Comparison of ENCODE assay signal across 14 cellular contexts in the genomic region with DNA sequence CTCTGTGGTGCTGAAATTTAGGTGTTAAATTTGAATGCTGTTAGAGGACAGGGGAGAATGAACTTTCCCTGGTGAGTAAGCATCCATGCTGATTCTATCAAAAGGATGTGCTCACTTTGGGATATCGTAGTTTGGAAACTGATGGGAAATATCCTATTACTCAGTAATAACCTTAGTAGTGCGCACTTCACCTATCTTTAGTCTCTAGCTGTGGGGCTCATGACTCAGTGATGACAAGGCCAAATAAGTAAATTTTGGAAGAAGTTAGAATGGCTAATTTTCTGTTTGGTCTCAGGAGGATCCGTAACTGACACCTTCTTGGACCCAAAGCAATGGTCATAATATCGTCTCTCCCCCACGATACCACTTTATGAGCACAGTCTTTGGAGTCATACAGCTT.
DNase-seq lines count a peak whose midpoint lies in the region; ATAC-seq and TF ChIP-seq lines count a peak whose summit lies in the region.
"Had no signal": no experiment of that assay in that cellular context is flagged by ENCODE, and none has a peak within 500 bp of the region (broad histone marks: within the 10 kb centered on the region; RNA-seq: fewer than 3 reads in every experiment).

No MANE protein-coding gene starts in this region.

- POLR2A ChIA-PET in activated CD4-positive, alpha-beta T cell treated with anti-CD3 and anti-CD28 coated beads, Interleukin-2, amount 10 ng/mL, durations not matched to agents 7 days and 5 days (lab: Charles Lee): no interaction called here

- no peak for ATAC-seq in GM19452 (IDR thresholded peaks at IDR 0.05; ENCODE audit: unreplicated experiment)
- ATAC-seq in GM18517 (IDR thresholded peaks at IDR 0.05; ENCODE audit: unreplicated experiment): no peak
- ATAC-seq in GM18511 (IDR thresholded peaks at IDR 0.05; ENCODE audit: unreplicated experiment): no peak
- ATAC-seq: GM23338 had no signal

- CTCF ChIA-PET in activated CD4-positive, alpha-beta T cell treated with anti-CD3 and anti-CD28 coated beads, Interleukin-2, amount 10 ng/mL, durations not matched to agents 7 days and 5 days (lab: Charles Lee): no interaction called here

- no peaks in the 10 kb centered on the region for H3K36me3 Mint-ChIP-seq in activated CD4-positive, alpha-beta T cell treated with anti-CD3 and anti-CD28 coated beads, Interleukin-2, amount 10 ng/mL, durations not matched to agents 7 days and 5 days (ENCODE audit: low read depth)
- H3K36me3 Mint-ChIP-seq: CD4-positive, CD25-positive, alpha-beta regulatory T cell had no signal

- H3K27me3 Mint-ChIP-seq in activated CD4-positive, alpha-beta T cell treated with anti-CD3 and anti-CD28 coated beads, Interleukin-2, amount 10 ng/mL, durations not matched to agents 7 days and 5 days: no peaks in the 10 kb centered on the region
- H3K27me3 Mint-ChIP-seq: CD4-positive, CD25-positive, alpha-beta regulatory T cell had no signal

- TF ChIP-seq CTCF in epithelial cell of esophagus (IDR thresholded peaks at IDR 0.05; ENCODE audit: insufficient read depth, low read depth, low read length, missing control alignments): no peak

- no peak overlapping the region for H3K27ac Mint-ChIP-seq in activated CD4-positive, alpha-beta T cell treated with anti-CD3 and anti-CD28 coated beads, Interleukin-2, amount 10 ng/mL, durations not matched to agents 7 days and 5 days
- H3K27ac Mint-ChIP-seq: CD4-positive, CD25-positive, alpha-beta regulatory T cell; GM23338 had no signal

- no peaks in the 10 kb centered on the region for H3K4me1 Mint-ChIP-seq in activated CD4-positive, alpha-beta T cell treated with anti-CD3 and anti-CD28 coated beads, Interleukin-2, amount 10 ng/mL, durations not matched to agents 7 days and 5 days
- H3K4me1 Mint-ChIP-seq: CD4-positive, CD25-positive, alpha-beta regulatory T cell; GM23338 had no signal

- no peak overlapping the region for H3K4me3 Mint-ChIP-seq in activated CD4-positive, alpha-beta T cell treated with anti-CD3 and anti-CD28 coated beads, Interleukin-2, amount 10 ng/mL, durations not matched to agents 7 days and 5 days
- H3K4me3 Mint-ChIP-seq: CD4-positive, CD25-positive, alpha-beta regulatory T cell; GM23338 had no signal

- no peaks in the 10 kb centered on the region for H3K9me3 Mint-ChIP-seq in activated CD4-positive, alpha-beta T cell treated with anti-CD3 and anti-CD28 coated beads, Interleukin-2, amount 10 ng/mL, durations not matched to agents 7 days and 5 days
- H3K9me3 Mint-ChIP-seq: GM23338 had no signal

- DNase-seq in ELR (ENCODE audit: low read depth) (peak; percentile 39), LHCN-M2 (ENCODE audit: low read depth) (peak; percentile 2), epithelial cell of esophagus (ENCODE audit: low read depth) (peak; percentile 1), skeletal muscle cell (ENCODE audit: low read depth) (peak; percentile 3)
- DNase-seq in activated CD4-positive, alpha-beta T cell treated with anti-CD3 and anti-CD28 coated beads, Interleukin-2, amount 10 ng/mL, durations not matched to agents 7 days and 5 days: no peak
- DNase-seq: ACHN; CD4-positive, CD25-positive, alpha-beta regulatory T cell; DMS53; H7 had no signal

- H3K4me3 ChIP-seq in epithelial cell of esophagus (ENCODE audit: low read length) (no peak overlapping the region), skeletal muscle cell (ENCODE audit: low read depth, low read length) (no peak overlapping the region)
- H3K4me3 ChIP-seq: BLaER1 treated with 17β-estradiol and CSF1 and Interleukin-3, amounts not matched to agents 10 nM and 100 nM; GM23338 had no signal
